In the genomic region with DNA sequence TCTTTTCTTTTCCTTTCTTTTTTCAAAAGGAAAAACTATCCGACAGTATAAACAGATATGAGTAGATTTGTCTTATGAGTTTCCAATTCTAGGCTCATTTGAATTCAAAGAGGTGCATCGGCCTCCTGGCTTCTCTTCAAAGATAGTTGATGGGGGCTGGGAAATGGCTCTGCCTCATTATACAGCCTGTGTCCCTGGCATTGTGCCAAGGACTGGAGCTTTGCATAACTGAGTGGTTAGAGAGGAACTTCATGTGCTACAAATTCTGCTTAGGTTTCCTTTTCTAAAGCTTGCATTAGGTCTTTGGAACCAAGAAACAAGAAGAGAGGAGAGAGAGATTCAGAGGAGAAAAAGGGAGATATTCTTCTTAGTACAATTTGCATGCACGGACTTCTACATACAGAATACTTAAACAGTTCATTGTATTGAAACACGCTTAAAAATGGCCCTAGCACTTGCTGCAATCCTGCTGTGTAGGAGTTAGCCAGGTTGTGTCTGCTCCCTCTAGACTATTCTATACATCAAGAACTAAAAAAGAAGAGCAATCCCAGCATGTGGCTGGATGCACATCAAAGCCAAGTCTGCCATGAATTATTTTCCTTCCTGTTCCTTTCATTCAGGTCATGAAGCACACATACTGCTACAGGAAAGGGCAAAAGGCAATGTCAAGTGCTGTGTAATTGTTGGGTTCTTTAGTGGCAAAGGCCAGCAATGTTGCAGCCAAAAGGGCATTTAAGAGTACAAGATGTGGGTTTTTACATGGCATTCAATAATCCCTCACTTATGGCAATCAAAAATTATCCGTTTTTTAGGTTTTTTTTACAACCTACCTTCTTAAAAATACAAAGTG, we compare ENCODE assay signal across 9 cellular contexts.
A peak's percentile ranks its signal among the peaks of the same experiment; 100 is the strongest.
DNase-seq lines count a peak whose midpoint lies in the region; ATAC-seq and TF ChIP-seq lines count a peak whose summit lies in the region.
"Had no signal": no experiment of that assay in that cellular context is flagged by ENCODE, and none has a peak within 500 bp of the region (broad histone marks: within the 10 kb centered on the region; RNA-seq: fewer than 3 reads in every experiment).

No MANE protein-coding gene starts in this region.

- no peak for TF ChIP-seq POLR2A in GM18505 (IDR thresholded peaks at IDR 0.05; ENCODE audit: borderline replicate concordance, extremely low read depth, insufficient read depth, insufficient read length)
- no peak for TF ChIP-seq POLR2A in tibial nerve (IDR thresholded peaks at IDR 0.05)

- peaks cover 7% of the 10 kb centered on the region; the same call in 1 of the 2 replicates for H3K27me3 ChIP-seq in GM23248 (replicated peaks; ENCODE audit: insufficient read depth)
- H3K27me3 ChIP-seq in SU-DHL-6 (ENCODE audit: low read length): no peaks in the 10 kb centered on the region
- no peaks in the 10 kb centered on the region for H3K27me3 ChIP-seq in hepatocyte
- H3K27me3 ChIP-seq in tibial nerve: no peaks in the 10 kb centered on the region
- H3K27me3 ChIP-seq: upper lobe of left lung had no signal

- H3K9me3 Mint-ChIP-seq in nephron progenitor cell: peaks cover 6% of the 10 kb centered on the region

- no peak overlapping the region for H3K4me3 Mint-ChIP-seq in nephron progenitor cell

- H3F3A ChIP-seq in GM23248 (ENCODE audit: insufficient read depth): no peaks in the 10 kb centered on the region
- H3F3A ChIP-seq in SU-DHL-6 (ENCODE audit: insufficient read depth): no peaks in the 10 kb centered on the region

- H3K9ac ChIP-seq in GM23248 (no peak overlapping the region), SU-DHL-6 (ENCODE audit: low read length) (peak overlapping the region; percentile 32)

- H4K20me1 ChIP-seq in GM23248 (ENCODE audit: insufficient read depth) (no peaks in the 10 kb centered on the region), SU-DHL-6 (ENCODE audit: low read depth, low read length) (no peaks in the 10 kb centered on the region), hepatocyte (ENCODE audit: insufficient read depth, poor library complexity, severe bottlenecking) (no peaks in the 10 kb centered on the region)

- no peaks in the 10 kb centered on the region for H3K9me2 ChIP-seq in GM23248 (ENCODE audit: insufficient read depth)
- no peaks in the 10 kb centered on the region for H3K9me2 ChIP-seq in SU-DHL-6 (replicated peaks; ENCODE audit: insufficient read depth, low read length)
- H3K9me2 ChIP-seq in hepatocyte (replicated peaks; ENCODE audit: insufficient read depth): no peaks in the 10 kb centered on the region

- H3K36me3 ChIP-seq in GM23248 (ENCODE audit: low read depth): no peaks in the 10 kb centered on the region
- no peaks in the 10 kb centered on the region for H3K36me3 ChIP-seq in SU-DHL-6 (ENCODE audit: low read length)
- no peaks in the 10 kb centered on the region for H3K36me3 ChIP-seq in hepatocyte (replicated peaks; ENCODE audit: insufficient read depth, low read depth)
- no peaks in the 10 kb centered on the region for H3K36me3 ChIP-seq in tibial nerve
- H3K36me3 ChIP-seq: upper lobe of left lung had no signal

- peak; percentile 86 for ATAC-seq in GM18505 (IDR thresholded peaks at IDR 0.05; ENCODE audit: unreplicated experiment)

- no peak overlapping the region for H3K4me3 ChIP-seq in GM23248
- H3K4me3 ChIP-seq in SU-DHL-6 (ENCODE audit: insufficient read depth, low read length, poor library complexity, severe bottlenecking): peak overlapping the region; percentile 29
- no peak overlapping the region for H3K4me3 ChIP-seq in hepatocyte
- H3K4me3 ChIP-seq in tibial nerve: no peak overlapping the region
- H3K4me3 ChIP-seq: upper lobe of left lung had no signal

- peaks cover 7% of the 10 kb centered on the region for H3K4me1 Mint-ChIP-seq in nephron progenitor cell

- in situ Hi-C loops in GM23248 (cut with MboI): no loop called here

- WGBS in GM23248 (ENCODE audit: low coverage in 1 of 2, low lambda C conversion rate in 2 of 2, missing lambda C conversion rate in 2 of 2), 2 experiments: 14 to 21% methylated on average over 5 of the region's 5 CpGs
- WGBS in hepatocyte (ENCODE audit: low lambda C conversion rate, missing lambda C conversion rate): 70% methylated on average over 5 of the region's 5 CpGs
- 33 to 37% methylated on average over 5 of the region's 5 CpGs for WGBS in tibial nerve, 2 donors

- TF ChIP-seq EP300 in tibial nerve (IDR thresholded peaks at IDR 0.05): peak in 1 of 2 donors; percentile 62

- H2AFZ ChIP-seq in GM23248 (no peak overlapping the region), SU-DHL-6 (ENCODE audit: low read depth, low read length, severe bottlenecking) (peak overlapping the region; percentile 82), hepatocyte (no peak overlapping the region)

- DNase-seq in GM23248 (peak; percentile 10), M059J (ENCODE audit: low read depth) (peak; percentile 43), hepatocyte (ENCODE audit: low spot score) (peak; percentile 58), tibial nerve (ENCODE audit: low spot score in 2 of 2) (peak; percentile 72 to 81), nephron progenitor cell (no peak), GF-D8 (lab: John Stamatoyannopoulos, UW) (no peak)

- H3K4me2 ChIP-seq in GM23248 (ENCODE audit: unreplicated experiment) (no peak overlapping the region), SU-DHL-6 (ENCODE audit: low read depth, low read length, poor library complexity, severe bottlenecking) (peak overlapping the region; percentile 65), hepatocyte (peak overlapping the region; percentile 39)

- no peaks in the 10 kb centered on the region for H3K79me2 ChIP-seq in GM23248 (ENCODE audit: insufficient read depth)
- no peaks in the 10 kb centered on the region for H3K79me2 ChIP-seq in SU-DHL-6 (ENCODE audit: insufficient read depth, low read length)
- no peaks in the 10 kb centered on the region for H3K79me2 ChIP-seq in hepatocyte

- H3K4me1 ChIP-seq in GM23248 (ENCODE audit: insufficient read depth): 0 out of 2 replicates have a peak, but pooled peaks cover 3% of the 10 kb centered on the region
- peaks cover 9% of the 10 kb centered on the region for H3K4me1 ChIP-seq in hepatocyte (ENCODE audit: insufficient read depth)
- H3K4me1 ChIP-seq in tibial nerve: peaks cover 0 to 49% (median 15%) of the 10 kb centered on the region in 4 donors

- H3K9me3 ChIP-seq in GM23248 (ENCODE audit: low read depth) (no peaks in the 10 kb centered on the region), SU-DHL-6 (ENCODE audit: insufficient read depth, low read length) (no peaks in the 10 kb centered on the region), hepatocyte (ENCODE audit: low read depth) (no peaks in the 10 kb centered on the region), tibial nerve (no peaks in the 10 kb centered on the region)
- H3K9me3 ChIP-seq: upper lobe of left lung had no signal

- H3K27ac Mint-ChIP-seq in nephron progenitor cell: no peak overlapping the region

- TF ChIP-seq CTCF in SU-DHL-6 (IDR thresholded peaks at IDR 0.05; ENCODE audit: insufficient read depth, low read length, poor library complexity, severe bottlenecking) (no peak), hepatocyte (IDR thresholded peaks at IDR 0.05; ENCODE audit: poor library complexity) (no peak), tibial nerve (IDR thresholded peaks at IDR 0.05) (no peak), nephron progenitor cell (IDR thresholded peaks at IDR 0.05) (no peak)

- peaks cover 4% of the 10 kb centered on the region for H3K27me3 Mint-ChIP-seq in nephron progenitor cell (ENCODE audit: low read depth, poor library complexity)

- H3K36me3 Mint-ChIP-seq in nephron progenitor cell (ENCODE audit: low read depth): no peaks in the 10 kb centered on the region

- H3K27ac ChIP-seq in GM23248 (no peak overlapping the region), SU-DHL-6 (ENCODE audit: low read depth, low read length) (peak overlapping the region; percentile 13; the same call in 1 of the 2 replicates), hepatocyte (no peak overlapping the region), tibial nerve (peak overlapping the region in 3 of 4 donors; percentile 6 to 61 (median 11))

Comparison
In these comparisons a context has a peak if more than half of its experiments do, and no peak if none do; other contexts are left out.
1. DNase-seq: peak in GM23248 (single experiment), M059J (single experiment), hepatocyte (single experiment) and tibial nerve (2 of 2); none in nephron progenitor cell (single experiment) and GF-D8 (single experiment).
2. H3K27ac ChIP-seq: peak in SU-DHL-6 (single experiment) and tibial nerve (3 of 4); none in GM23248 (single experiment) and hepatocyte (single experiment).